Comparison of ENCODE assay signal across 24 cellular contexts in genomic region chr7:149824301-149824741, GRCh38.
"Had no signal": no experiment of that assay in that cellular context is flagged by ENCODE, and none has a peak within 500 bp of the region (broad histone marks: within the 10 kb centered on the region; RNA-seq: fewer than 3 reads in every experiment).

No MANE protein-coding gene starts in this region.

- H3K4me3 ChIP-seq: gastroesophageal sphincter, sigmoid colon, smooth muscle cell, testis, vagina had no signal

- H3K4me1 Mint-ChIP-seq: activated T-helper 17 cell treated with anti-CD3 and anti-CD28 coated beads, Interleukin-2, amount 50 U/mL, for 72 hours; WTC11 had no signal

- H3K9me3 ChIP-seq: gastroesophageal sphincter, sigmoid colon, testis, vagina had no signal

- H3K9ac ChIP-seq: parathyroid adenoma had no signal

- H3K4me1 ChIP-seq: gastroesophageal sphincter, parathyroid adenoma, sigmoid colon, testis, vagina had no signal

- H3K36me3 ChIP-seq: gastroesophageal sphincter, sigmoid colon, vagina had no signal

- H3K27me3 Mint-ChIP-seq: activated T-cell treated with anti-CD3 and anti-CD28 coated beads, Interleukin-2, amount 50 U/mL, for 24 hours; activated T-helper 17 cell treated with anti-CD3 and anti-CD28 coated beads, Interleukin-2, amount 50 U/mL, for 72 hours had no signal

- DNase-seq: activated CD4-positive, alpha-beta T cell treated with anti-CD3 and anti-CD28 coated beads, Interleukin-2, amount 50 U/mL, for 4 hours; activated CD8-positive, alpha-beta memory T cell treated with anti-CD3 and anti-CD28 coated beads for 24 hours; activated CD8-positive, alpha-beta memory T cell treated with anti-CD3 and anti-CD28 coated beads, Interleukin-2, amount 50 U/mL, for 4 hours; activated naive CD4-positive, alpha-beta T cell treated with Interleukin-2 at 50 U/mL for 16 hours; activated T-cell treated with anti-CD3 and anti-CD28 coated beads, Interleukin-2, amount 50 U/mL, for 24 hours; amygdala; islet precursor cell; midbrain; sigmoid colon; stimulated activated CD4-positive, alpha-beta T cell treated with anti-CD3 and anti-CD28 coated beads, Interleukin-2, amount 100 ng/mL, for 48 hours; stimulated activated CD8-positive, alpha-beta memory T cell treated with anti-CD3 and anti-CD28 coated beads, Interleukin-4, amount 100 ng/mL, for 48 hours; stimulated activated naive B cell treated with anti-CD40 and anti-IgM and Interleukin-4, amounts not matched to agents 10 μg/mL and 1 μg/mL and 100 μg/mL, for 72 hours; T-helper 1 cell; testis; trophoblast cell had no signal

- H3K4me3 Mint-ChIP-seq: activated T-cell treated with anti-CD3 and anti-CD28 coated beads, Interleukin-2, amount 50 U/mL, for 24 hours; activated T-helper 17 cell treated with anti-CD3 and anti-CD28 coated beads, Interleukin-2, amount 50 U/mL, for 72 hours; nephron; stimulated activated naive B cell treated with anti-CD40 and anti-IgM and Interleukin-4, amounts not matched to agents 10 μg/mL and 1 μg/mL and 100 μg/mL, for 72 hours; WTC11 had no signal

- H3K79me2 ChIP-seq: parathyroid adenoma had no signal

- H3K4me2 ChIP-seq: smooth muscle cell had no signal

- ATAC-seq: activated T-helper 17 cell treated with anti-CD3 and anti-CD28 coated beads, Interleukin-2, amount 50 U/mL, for 72 hours; gastroesophageal sphincter; left lobe of liver; stimulated activated naive B cell treated with anti-CD40 and anti-IgM and Interleukin-4, amounts not matched to agents 10 μg/mL and 1 μg/mL and 100 μg/mL, for 72 hours; WTC11 had no signal

- H3K27ac ChIP-seq: epithelial cell of prostate, gastroesophageal sphincter, parathyroid adenoma, sigmoid colon, testis, vagina had no signal

- H3K27ac Mint-ChIP-seq: activated T-cell treated with anti-CD3 and anti-CD28 coated beads, Interleukin-2, amount 50 U/mL, for 24 hours; activated T-helper 17 cell treated with anti-CD3 and anti-CD28 coated beads, Interleukin-2, amount 50 U/mL, for 72 hours; nephron; stimulated activated naive B cell treated with anti-CD40 and anti-IgM and Interleukin-4, amounts not matched to agents 10 μg/mL and 1 μg/mL and 100 μg/mL, for 72 hours; WTC11 had no signal

- H2AFZ ChIP-seq: parathyroid adenoma had no signal

- H3K9me3 Mint-ChIP-seq: activated T-cell treated with anti-CD3 and anti-CD28 coated beads, Interleukin-2, amount 50 U/mL, for 24 hours; activated T-helper 17 cell treated with anti-CD3 and anti-CD28 coated beads, Interleukin-2, amount 50 U/mL, for 72 hours; nephron; stimulated activated naive B cell treated with anti-CD40 and anti-IgM and Interleukin-4, amounts not matched to agents 10 μg/mL and 1 μg/mL and 100 μg/mL, for 72 hours had no signal

- H3K27me3 ChIP-seq: gastroesophageal sphincter, sigmoid colon, testis, vagina had no signal

- H3K36me3 Mint-ChIP-seq: stimulated activated naive B cell treated with anti-CD40 and anti-IgM and Interleukin-4, amounts not matched to agents 10 μg/mL and 1 μg/mL and 100 μg/mL, for 72 hours; WTC11 had no signal
